ENCODE assay signal across 16 cellular contexts in genomic region chr2:128285329-128285931, GRCh38. TPM values are rescaled to one million over a fixed set of nuclear protein-coding genes. Genes with fewer than 3 reads are reported as not detected.
DNase-seq lines count a peak whose midpoint lies in the region; ATAC-seq and TF ChIP-seq lines count a peak whose summit lies in the region.
"Had no signal": no experiment of that assay in that cellular context is flagged by ENCODE, and none has a peak within 500 bp of the region (broad histone marks: within the 10 kb centered on the region; RNA-seq: fewer than 3 reads in every experiment).

No MANE protein-coding gene starts in this region.

- H3K27me3 ChIP-seq in heart left ventricle = no peaks in the 10 kb centered on the region
- no peaks in the 10 kb centered on the region for H3K27me3 ChIP-seq in lower lobe of right lung (ENCODE audit: low read depth)
- H3K27me3 ChIP-seq in aorta (ENCODE audit: control insufficient read depth in 1 of 2, insufficient read depth in 2 of 2, low read length in 1 of 2) = no peaks in the 10 kb centered on the region

- 93 to 100% (median 96%) methylated on average over 6 to 12 of the region's 12 CpGs for WGBS in heart left ventricle, 4 donors
- 88 to 95% methylated on average over 12 of the region's 12 CpGs for WGBS in aorta, 2 donors

- TF ChIP-seq POLR2A in heart left ventricle (IDR thresholded peaks at IDR 0.05) = no peak

- H3K36me3 Mint-ChIP-seq in glutamatergic neuron (ENCODE audit: unreplicated experiment) = no peaks in the 10 kb centered on the region

- peak overlapping the region; percentile 76 for H3K27ac Mint-ChIP-seq in glutamatergic neuron (ENCODE audit: unreplicated experiment)

- peaks cover 0 to 3% (median 0%) of the 10 kb centered on the region in 9 donors for H3K36me3 ChIP-seq in heart left ventricle
- H3K36me3 ChIP-seq in lower lobe of right lung = no peaks in the 10 kb centered on the region
- H3K36me3 ChIP-seq in aorta (ENCODE audit: control insufficient read depth in 1 of 2, insufficient read depth in 2 of 2, low read length in 1 of 2) = no peaks in the 10 kb centered on the region

- peak overlapping the region; percentile 34 for H3K4me3 Mint-ChIP-seq in glutamatergic neuron (ENCODE audit: unreplicated experiment)

- H3K27ac ChIP-seq in heart left ventricle (peak overlapping the region in 1 of 12 donors; percentile 14), lower lobe of right lung (no peak overlapping the region), aorta (ENCODE audit: low read depth in 1 of 2, low read length in 2 of 2) (no peak overlapping the region)
- H3K27ac ChIP-seq: PC-9 had no signal

- peak in 3 of 5 donors; percentile 18 to 53 (median 20) for DNase-seq in heart left ventricle
- DNase-seq in cardiac septum (ENCODE audit: low spot score) = no peak
- peak; percentile 18 for DNase-seq in glutamatergic neuron
- peak; percentile 30 for DNase-seq in lower lobe of right lung
- DNase-seq in aorta = peak; percentile 29 to 52
- no peak for DNase-seq in D341Med (ENCODE audit: low spot score)
- DNase-seq: C1 segment of cervical spinal cord, DMS 273 treated with DMSO at 0.1 percent for 48 hours, GF-D8, NCI-H1048, NCI-H146, NCI-H2081, NCI-H774, PC-9 had no signal

- H3K27me3 Mint-ChIP-seq in glutamatergic neuron (ENCODE audit: unreplicated experiment) = peaks cover 33% of the 10 kb centered on the region

- H3K9me3 ChIP-seq in heart left ventricle = no peaks in the 10 kb centered on the region
- no peaks in the 10 kb centered on the region for H3K9me3 ChIP-seq in lower lobe of right lung
- H3K9me3 ChIP-seq in aorta (ENCODE audit: control insufficient read depth, low read length) = no peaks in the 10 kb centered on the region

- intact Hi-C loops in heart left ventricle (cut with DNase I) = no loop called here
- intact Hi-C loops in cardiac septum (cut with DNase I) = no loop called here
- intact Hi-C loops in lower lobe of right lung (cut with DNase I) = no loop called here
- intact Hi-C loops in aorta (cut with DNase I) = no loop called here

- peaks cover 0 to 77% (median 48%) of the 10 kb centered on the region in 12 donors for H3K4me1 ChIP-seq in heart left ventricle
- H3K4me1 ChIP-seq in lower lobe of right lung = peaks cover 35% of the 10 kb centered on the region
- no peaks in the 10 kb centered on the region for H3K4me1 ChIP-seq in aorta (ENCODE audit: control insufficient read depth in 1 of 2, insufficient read depth in 2 of 2, low read length in 2 of 2)

- TF ChIP-seq CTCF in heart left ventricle (IDR thresholded peaks at IDR 0.05) (no peak), glutamatergic neuron (IDR thresholded peaks at IDR 0.05; ENCODE audit: partially characterized antibody, unreplicated experiment) (no peak), lower lobe of right lung (IDR thresholded peaks at IDR 0.05) (no peak)

- H3K9me3 Mint-ChIP-seq in glutamatergic neuron (ENCODE audit: unreplicated experiment) = peaks cover 32% of the 10 kb centered on the region

- no peak overlapping the region for H3K4me3 ChIP-seq in heart left ventricle
- H3K4me3 ChIP-seq in lower lobe of right lung = no peak overlapping the region
- no peak overlapping the region for H3K4me3 ChIP-seq in aorta (ENCODE audit: low read length in 2 of 2)
- H3K4me3 ChIP-seq: PC-9 had no signal

- no peak for ATAC-seq in heart left ventricle
- no peak for ATAC-seq in lower lobe of right lung
- ATAC-seq in aorta (ENCODE audit: low FRiP score) = no peak
- no peak for ATAC-seq in HG03139 (IDR thresholded peaks at IDR 0.05; ENCODE audit: unreplicated experiment)
- no peak for ATAC-seq in HG03520 (IDR thresholded peaks at IDR 0.05; ENCODE audit: unreplicated experiment)

- H3K4me1 Mint-ChIP-seq in glutamatergic neuron (ENCODE audit: low read depth, unreplicated experiment) = peaks cover 47% of the 10 kb centered on the region

RNA-seq across cellular contexts. Expression of gene HS6ST1, which starts 33.2 kb away (rescaled TPM):
- total RNA-seq in heart left ventricle = 10 to 100 TPM; 18.1 to 87.3 (median 24.9) TPM
- polyA plus RNA-seq in heart left ventricle = 10 to 100 TPM; 15.6 to 26.5 TPM
- total RNA-seq in cardiac septum = 14.4 TPM
- 173 TPM for total RNA-seq in glutamatergic neuron (ENCODE audit: unreplicated experiment)
- 26.3 TPM for total RNA-seq in lower lobe of right lung
- total RNA-seq in aorta = 10 to 100 TPM; 14.7 to 17.4 TPM
- 1 to 10 TPM; 3.0 to 3.1 TPM for polyA plus RNA-seq in aorta

Comparison
In these comparisons a context has a peak if more than half of its experiments do, and no peak if none do; other contexts are left out.
1. DNase-seq: peak in heart left ventricle (3 of 5), glutamatergic neuron (single experiment), lower lobe of right lung (single experiment) and aorta (2 of 2); none in cardiac septum (single experiment) and D341Med (single experiment).